ENCODE assay signal across 27 cellular contexts in the genomic region with DNA sequence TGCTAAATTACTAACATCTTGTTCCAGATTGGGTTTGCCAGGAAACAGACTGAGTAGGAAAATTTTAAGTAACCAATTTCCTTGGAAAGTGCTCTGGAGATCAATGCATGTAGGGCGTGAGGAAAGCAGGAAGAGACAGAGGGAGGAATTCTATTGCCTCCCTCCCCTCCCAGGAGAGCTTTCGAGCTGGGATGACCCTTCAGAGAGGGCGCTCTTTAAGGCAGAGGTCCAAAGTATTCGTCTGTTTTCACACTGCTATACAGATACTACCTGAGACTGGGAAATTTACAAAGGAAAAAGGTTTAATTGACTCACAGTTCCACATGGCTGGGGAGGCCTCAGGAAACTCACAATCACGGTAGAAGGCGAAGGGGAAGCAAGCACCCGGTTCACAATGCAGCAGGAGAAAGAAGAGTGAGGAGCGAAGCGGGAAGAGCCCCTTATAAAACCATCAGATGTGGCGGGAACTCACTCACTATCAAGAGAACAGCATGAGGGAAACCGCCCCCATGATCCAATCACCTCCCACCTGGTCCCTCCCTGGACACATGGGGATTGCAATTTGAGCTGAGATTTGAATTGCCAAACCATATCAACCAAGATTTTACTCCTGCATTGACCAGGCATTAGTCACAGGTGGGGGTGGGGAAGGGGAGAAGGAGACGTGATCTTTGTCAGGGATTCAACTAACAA.
"Had no signal": no experiment of that assay in that cellular context is flagged by ENCODE, and none has a peak within 500 bp of the region (broad histone marks: within the 10 kb centered on the region; RNA-seq: fewer than 3 reads in every experiment).

No MANE protein-coding gene starts in this region.

- H3K27me3 Mint-ChIP-seq: activated naive CD4-positive, alpha-beta T cell treated with anti-CD3 and anti-CD28 coated beads, Interleukin-2, amount 50 U/mL, for 24 hours; T-helper 17 cell had no signal

- H3K27ac Mint-ChIP-seq: activated CD8-positive, alpha-beta T cell treated with anti-CD3 and anti-CD28 coated beads, Interleukin-2, amount 10 ng/mL, durations not matched to agents 7 days and 5 days; activated naive CD4-positive, alpha-beta T cell treated with anti-CD3 and anti-CD28 coated beads, Interleukin-2, amount 50 U/mL, for 24 hours; activated T-cell treated with anti-CD3 and anti-CD28 coated beads, Interleukin-2, amount 50 U/mL, for 24 hours; activated T-helper 1 cell treated with anti-CD3 and anti-CD28 coated beads, Interleukin-12 subunit alpha, Interleukin-12 subunit beta, Interleukin-2, Interleukin-4 antibody, amounts not matched to agents 30 ng/mL and 10 ng/mL and 1 ng/mL, durations not matched to agents 14 hours and 24 hours and 36 hours; T-helper 17 cell; WTC11 had no signal

- H3K4me3 ChIP-seq: breast epithelium, MG63 had no signal

- H3K4me3 Mint-ChIP-seq: activated CD8-positive, alpha-beta T cell treated with anti-CD3 and anti-CD28 coated beads, Interleukin-2, amount 10 ng/mL, durations not matched to agents 7 days and 5 days; activated naive CD4-positive, alpha-beta T cell treated with anti-CD3 and anti-CD28 coated beads, Interleukin-2, amount 50 U/mL, for 24 hours; activated T-cell treated with anti-CD3 and anti-CD28 coated beads, Interleukin-2, amount 50 U/mL, for 24 hours; activated T-helper 1 cell treated with anti-CD3 and anti-CD28 coated beads, Interleukin-12 subunit alpha, Interleukin-12 subunit beta, Interleukin-2, Interleukin-4 antibody, amounts not matched to agents 30 ng/mL and 10 ng/mL and 1 ng/mL, durations not matched to agents 14 hours and 24 hours and 36 hours; T-helper 17 cell; WTC11 had no signal

- H3K36me3 Mint-ChIP-seq: activated naive CD4-positive, alpha-beta T cell treated with anti-CD3 and anti-CD28 coated beads, Interleukin-2, amount 50 U/mL, for 24 hours had no signal

- H3K9me3 ChIP-seq: breast epithelium, MG63 had no signal

- ATAC-seq: activated CD8-positive, alpha-beta T cell treated with anti-CD3 and anti-CD28 coated beads, Interleukin-2, amount 10 ng/mL, durations not matched to agents 7 days and 5 days; T-helper 17 cell; WTC11 had no signal

- H3K27ac ChIP-seq: breast epithelium had no signal

- H3K4me1 Mint-ChIP-seq: activated naive CD4-positive, alpha-beta T cell treated with anti-CD3 and anti-CD28 coated beads, Interleukin-2, amount 50 U/mL, for 24 hours; T-helper 17 cell; WTC11 had no signal

- H3K9me3 Mint-ChIP-seq: activated naive CD4-positive, alpha-beta T cell treated with anti-CD3 and anti-CD28 coated beads, Interleukin-2, amount 50 U/mL, for 24 hours; activated T-cell treated with anti-CD3 and anti-CD28 coated beads, Interleukin-2, amount 50 U/mL, for 24 hours; activated T-helper 1 cell treated with anti-CD3 and anti-CD28 coated beads, Interleukin-12 subunit alpha, Interleukin-12 subunit beta, Interleukin-2, Interleukin-4 antibody, amounts not matched to agents 30 ng/mL and 10 ng/mL and 1 ng/mL, durations not matched to agents 14 hours and 24 hours and 36 hours had no signal

- H3K27me3 ChIP-seq: breast epithelium, MG63 had no signal

- H3K36me3 ChIP-seq: breast epithelium, MG63 had no signal

- H3K4me1 ChIP-seq: breast epithelium had no signal

- DNase-seq: activated CD4-positive, alpha-beta T cell treated with anti-CD3 and anti-CD28 coated beads for 48 hours; activated CD4-positive, alpha-beta T cell treated with anti-CD3 and anti-CD28 coated beads, Interleukin-2, amount 50 U/mL, for 4 hours; activated CD4-positive, CD25-positive, alpha-beta regulatory T cell treated with anti-CD3 and anti-CD28 coated beads, Interleukin-2, amount 50 U/mL, for 72 hours; activated CD8-positive, alpha-beta T cell treated with anti-CD3 and anti-CD28 coated beads, Interleukin-2, amount 10 ng/mL, durations not matched to agents 7 days and 5 days; activated effector memory CD4-positive, alpha-beta T cell treated with Interleukin-2 at 50 U/mL for 16 hours; activated naive CD4-positive, alpha-beta T cell; activated T-cell treated with anti-CD3 and anti-CD28 coated beads, Interleukin-2, amount 50 U/mL, for 24 hours; aorta; caudate nucleus; KG1; MG63; MV-4-11; NCI-H1092 treated with DMSO at 0.1 percent for 48 hours; NCI-H1417 treated with DMSO at 0.1 percent for 48 hours; NCI-H1694 treated with DMSO at 0.1 percent for 48 hours; NCI-H2081; NCI-H2227 treated with DMSO at 0.1 percent for 48 hours; NCI-H446 treated with DMSO at 0.1 percent for 48 hours; NCI-H524 treated with DMSO at 0.1 percent for 48 hours; NCI-H82; SHP77 treated with DMSO at 0.1 percent for 48 hours; T-helper 17 cell; T-helper 9 cell had no signal
